8 cellular contexts compared by ENCODE assay signal in genomic region chr4:105145059-105145912, GRCh38. TPM values are rescaled to one million over a fixed set of nuclear protein-coding genes. Genes with fewer than 3 reads are reported as not detected.
DNase-seq lines count a peak whose midpoint lies in the region; ATAC-seq and TF ChIP-seq lines count a peak whose summit lies in the region.

No MANE protein-coding gene starts in this region.

- POLR2A ChIA-PET in naive thymus-derived CD4-positive, alpha-beta T cell (lab: Charles Lee): interaction anchor here (1.0 kb wide), 2 partner anchors 328 to 329 kb away, joined by 3 to 6 read pairs; partner anchors contain the start of gene PPA2

- H3K4me1 ChIP-seq in NT2/D1 (ENCODE audit: insufficient read depth, insufficient read length): no peaks in the 10 kb centered on the region
- peaks cover 0 to 6% of the 10 kb centered on the region in 2 donors for H3K4me1 ChIP-seq in naive thymus-derived CD4-positive, alpha-beta T cell (ENCODE audit: control insufficient read depth in 2 of 2, insufficient read depth in 2 of 2, low read length in 2 of 2)

- H3K9me3 ChIP-seq in NT2/D1 (ENCODE audit: insufficient read depth, low read length): no peaks in the 10 kb centered on the region
- H3K9me3 ChIP-seq in naive thymus-derived CD4-positive, alpha-beta T cell (ENCODE audit: control insufficient read depth in 2 of 3, low read length in 3 of 3): no peaks in the 10 kb centered on the region

- DNase-seq in AG10803 (ENCODE audit: low read depth): no peak
- no peak for DNase-seq in NT2/D1 (ENCODE audit: low read depth, low spot score)
- DNase-seq in naive thymus-derived CD4-positive, alpha-beta T cell: peak in 7 of 9 donors; percentile 16 to 42 (median 28)
- no peak for DNase-seq in DMS 273 (lab: John Stamatoyannopoulos, UW; ENCODE audit: unreplicated experiment)
- DNase-seq in DMS 273 treated with DMSO at 0.1 percent for 48 hours (lab: John Stamatoyannopoulos, UW): no peak

- H3K4me3 ChIP-seq in AG10803 (ENCODE audit: low read length) (peak overlapping the region; percentile 92), NT2/D1 (ENCODE audit: insufficient read length, low read depth) (peak overlapping the region; percentile 49)
- H3K4me3 ChIP-seq in naive thymus-derived CD4-positive, alpha-beta T cell (ENCODE audit: low read length): peak overlapping the region; percentile 97

- no peaks in the 10 kb centered on the region for H3K9me3 Mint-ChIP-seq in dendritic cell treated with granulocyte-macrophage colony-stimulating factor and Interleukin-4, amounts not matched to agents 40 ng/mL and 50 ng/mL, for 4 days
- H3K9me3 Mint-ChIP-seq in naive thymus-derived CD4-positive, alpha-beta T cell: no peaks in the 10 kb centered on the region

- H3K27ac Mint-ChIP-seq in dendritic cell treated with granulocyte-macrophage colony-stimulating factor and Interleukin-4, amounts not matched to agents 40 ng/mL and 50 ng/mL, for 4 days: peak overlapping the region; percentile 100
- peak overlapping the region; percentile 82 to 95 (median 90) for H3K27ac Mint-ChIP-seq in naive thymus-derived CD4-positive, alpha-beta T cell

- TF ChIP-seq CTCF in AG10803 (conservative IDR thresholded peaks at IDR 0.05; ENCODE audit: low read length): no peak

- H3K36me3 ChIP-seq in NT2/D1 (ENCODE audit: insufficient read depth, insufficient read length, low read length): no peaks in the 10 kb centered on the region
- peaks cover 0 to 9% (median 0%) of the 10 kb centered on the region in 3 experiments for H3K36me3 ChIP-seq in naive thymus-derived CD4-positive, alpha-beta T cell (ENCODE audit: control insufficient read depth in 2 of 3, insufficient read depth in 3 of 3, low read length in 3 of 3)

- peak; percentile 1 for ATAC-seq in GM19395 (IDR thresholded peaks at IDR 0.05; ENCODE audit: unreplicated experiment)
- ATAC-seq in naive thymus-derived CD4-positive, alpha-beta T cell: peak; percentile 39
- ATAC-seq in GM19328 (IDR thresholded peaks at IDR 0.05; ENCODE audit: unreplicated experiment): no peak

- intact Hi-C loops in dendritic cell treated with granulocyte-macrophage colony-stimulating factor and Interleukin-4, amounts not matched to agents 40 ng/mL and 50 ng/mL, for 4 days (cut with micrococcal nuclease): loop anchor here (1.0 to 5.0 kb wide), 4 partner anchors 8 to 178 kb away; no protein-coding TSS in a partner anchor
- intact Hi-C loops in naive thymus-derived CD4-positive, alpha-beta T cell (cut with micrococcal nuclease): loop anchor here (1.0 to 5.0 kb wide), 3 partner anchors 47 to 563 kb away; partner anchors contain the start of genes GSTCD (in 1 of the 2) and INTS12 (in 1 of the 2)

- H3K4me1 Mint-ChIP-seq in dendritic cell treated with granulocyte-macrophage colony-stimulating factor and Interleukin-4, amounts not matched to agents 40 ng/mL and 50 ng/mL, for 4 days (ENCODE audit: low read depth): peaks cover 46% of the 10 kb centered on the region
- peaks cover 25 to 40% (median 31%) of the 10 kb centered on the region in 7 donors for H3K4me1 Mint-ChIP-seq in naive thymus-derived CD4-positive, alpha-beta T cell

- peak overlapping the region; percentile 89 for H3K4me3 Mint-ChIP-seq in dendritic cell treated with granulocyte-macrophage colony-stimulating factor and Interleukin-4, amounts not matched to agents 40 ng/mL and 50 ng/mL, for 4 days
- peak overlapping the region; percentile 93 to 100 (median 98) for H3K4me3 Mint-ChIP-seq in naive thymus-derived CD4-positive, alpha-beta T cell

- H3K9ac ChIP-seq in NT2/D1 (ENCODE audit: insufficient read length, low read depth): no peak overlapping the region

- H3K36me3 Mint-ChIP-seq in dendritic cell treated with granulocyte-macrophage colony-stimulating factor and Interleukin-4, amounts not matched to agents 40 ng/mL and 50 ng/mL, for 4 days (ENCODE audit: low read depth): peaks cover 41% of the 10 kb centered on the region
- peaks cover 0 to 5% (median 0%) of the 10 kb centered on the region in 5 donors for H3K36me3 Mint-ChIP-seq in naive thymus-derived CD4-positive, alpha-beta T cell

- no peaks in the 10 kb centered on the region for H3K27me3 Mint-ChIP-seq in dendritic cell treated with granulocyte-macrophage colony-stimulating factor and Interleukin-4, amounts not matched to agents 40 ng/mL and 50 ng/mL, for 4 days
- peaks cover 0 to 3% (median 0%) of the 10 kb centered on the region in 5 donors for H3K27me3 Mint-ChIP-seq in naive thymus-derived CD4-positive, alpha-beta T cell

- CTCF ChIA-PET in naive thymus-derived CD4-positive, alpha-beta T cell (lab: Charles Lee): interaction anchor here (0.7 kb wide), 1 partner anchor 328 kb away, joined by 4 read pairs; no protein-coding TSS in a partner anchor

- peak overlapping the region; percentile 80 for H3K27ac ChIP-seq in naive thymus-derived CD4-positive, alpha-beta T cell (ENCODE audit: low read depth, low read length)

- H3K27me3 ChIP-seq in NT2/D1 (ENCODE audit: insufficient read depth, insufficient read length): peaks cover 32% of the 10 kb centered on the region
- no peaks in the 10 kb centered on the region for H3K27me3 ChIP-seq in naive thymus-derived CD4-positive, alpha-beta T cell (ENCODE audit: control insufficient read depth in 2 of 2, insufficient read depth in 2 of 2, low read length in 2 of 2)

RNA-seq across cellular contexts. Expression of gene TET2, which starts 1.4 kb away (rescaled TPM):
- 10 to 100 TPM; 15.2 to 78.4 (median 32.2) TPM for total RNA-seq in naive thymus-derived CD4-positive, alpha-beta T cell
- polyA plus RNA-seq in naive thymus-derived CD4-positive, alpha-beta T cell: 10 to 100 TPM; 12.8 to 17.5 TPM

Comparison
In these comparisons a context has a peak if more than half of its experiments do, and no peak if none do; other contexts are left out.
1. DNase-seq: peak in naive thymus-derived CD4-positive, alpha-beta T cell (7 of 9); none in AG10803 (single experiment), NT2/D1 (single experiment), DMS 273 (single experiment) and DMS 273 treated with DMSO at 0.1 percent for 48 hours (single experiment).
2. Peak in every context shown above with its lines, with median percentiles within 50 percentile points of each other: H3K4me3 ChIP-seq.